Comparison of ENCODE assay signal across 8 cellular contexts in the genomic region with DNA sequence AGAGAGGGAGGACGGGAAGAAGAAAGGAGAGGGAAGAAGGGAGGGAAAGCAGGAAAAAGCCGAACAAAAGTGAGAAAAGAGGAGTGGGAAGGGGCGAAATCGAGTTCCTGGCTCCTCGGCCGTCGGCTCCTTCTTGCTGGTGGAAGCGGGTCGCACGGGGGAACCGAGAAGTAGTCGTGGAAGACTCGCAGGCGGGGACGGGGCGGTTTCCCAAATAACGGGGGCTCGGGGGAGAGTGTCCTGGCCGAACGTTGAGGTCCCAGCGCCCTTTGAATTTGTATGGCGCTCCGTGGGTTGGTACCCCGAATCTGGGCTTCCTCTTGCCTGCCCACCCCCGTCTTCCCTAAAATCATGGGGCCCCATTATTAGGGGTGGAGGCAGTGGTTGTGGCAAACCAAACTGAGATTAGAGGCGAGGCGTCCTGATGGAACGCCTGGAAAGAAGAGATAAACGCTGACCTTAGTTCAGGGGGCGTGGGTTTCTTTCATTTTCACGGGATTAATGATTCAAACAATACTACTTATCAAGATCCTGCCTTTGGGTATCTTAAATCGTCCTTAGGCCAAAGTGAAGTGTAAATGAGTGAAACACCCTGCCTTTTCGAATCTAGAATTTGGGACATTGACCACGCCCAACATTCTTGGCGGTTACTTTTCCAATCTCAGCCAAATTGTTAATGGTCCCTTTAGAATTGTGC. TPM values are rescaled to one million over a fixed set of nuclear protein-coding genes. Genes with fewer than 3 reads are reported as not detected.
DNase-seq lines count a peak whose midpoint lies in the region; ATAC-seq and TF ChIP-seq lines count a peak whose summit lies in the region.

No MANE protein-coding gene starts in this region.

- peaks cover 27% of the 10 kb centered on the region for H3K27me3 Mint-ChIP-seq in T-helper 1 cell treated with Interleukin-12 subunit alpha and Interleukin-12 subunit beta and Interleukin-4 antibody, amounts not matched to agents 30 μg/mL and 1 μg/mL, for 36 hours (ENCODE audit: low read depth)
- peaks cover 13% of the 10 kb centered on the region for H3K27me3 Mint-ChIP-seq in endothelial cell (ENCODE audit: unreplicated experiment)

- peak; percentile 70 for DNase-seq in activated CD8-positive, alpha-beta memory T cell treated with anti-CD3 and anti-CD28 coated beads for 24 hours
- no peak for DNase-seq in activated CD8-positive, alpha-beta memory T cell treated with anti-CD3 and anti-CD28 coated beads, Interleukin-2, amount 50 U/mL, for 4 hours
- DNase-seq in endothelial cell (ENCODE audit: low spot score): no peak
- peak; percentile 64 for DNase-seq in myocyte (ENCODE audit: low read depth)

- peak overlapping the region; percentile 83 for H3K4me3 Mint-ChIP-seq in T-helper 1 cell treated with Interleukin-12 subunit alpha and Interleukin-12 subunit beta and Interleukin-4 antibody, amounts not matched to agents 30 μg/mL and 1 μg/mL, for 36 hours
- peak overlapping the region; percentile 92 for H3K4me3 Mint-ChIP-seq in endothelial cell (ENCODE audit: unreplicated experiment)

- peaks cover 18% of the 10 kb centered on the region for H3K4me1 Mint-ChIP-seq in T-helper 1 cell treated with Interleukin-12 subunit alpha and Interleukin-12 subunit beta and Interleukin-4 antibody, amounts not matched to agents 30 μg/mL and 1 μg/mL, for 36 hours (ENCODE audit: low read depth)
- H3K4me1 Mint-ChIP-seq in endothelial cell (ENCODE audit: unreplicated experiment): peaks cover 6% of the 10 kb centered on the region

- H3K9me3 Mint-ChIP-seq in T-helper 1 cell treated with Interleukin-12 subunit alpha and Interleukin-12 subunit beta and Interleukin-4 antibody, amounts not matched to agents 30 μg/mL and 1 μg/mL, for 36 hours: no peaks in the 10 kb centered on the region
- H3K9me3 Mint-ChIP-seq in endothelial cell (ENCODE audit: unreplicated experiment): no peaks in the 10 kb centered on the region

- TF ChIP-seq CTCF in endothelial cell (IDR thresholded peaks at IDR 0.05; ENCODE audit: unreplicated experiment): no peak

- no peak for ATAC-seq in GM21390 (IDR thresholded peaks at IDR 0.05; ENCODE audit: unreplicated experiment)
- no peak for ATAC-seq in GM19324 (IDR thresholded peaks at IDR 0.05; ENCODE audit: low FRiP score, unreplicated experiment)
- ATAC-seq in GM21381 (IDR thresholded peaks at IDR 0.05; ENCODE audit: unreplicated experiment): no peak

- peaks cover 3% of the 10 kb centered on the region for H3K36me3 Mint-ChIP-seq in T-helper 1 cell treated with Interleukin-12 subunit alpha and Interleukin-12 subunit beta and Interleukin-4 antibody, amounts not matched to agents 30 μg/mL and 1 μg/mL, for 36 hours (ENCODE audit: low read depth)
- no peaks in the 10 kb centered on the region for H3K36me3 Mint-ChIP-seq in endothelial cell (ENCODE audit: low read depth, unreplicated experiment)

- H3K27ac Mint-ChIP-seq in T-helper 1 cell treated with Interleukin-12 subunit alpha and Interleukin-12 subunit beta and Interleukin-4 antibody, amounts not matched to agents 30 μg/mL and 1 μg/mL, for 36 hours: no peak overlapping the region
- H3K27ac Mint-ChIP-seq in endothelial cell (ENCODE audit: unreplicated experiment): peak overlapping the region; percentile 72

RNA-seq across cellular contexts. Expression of a gene that starts 0.9 kb away (rescaled TPM):
- total RNA-seq in endothelial cell (ENCODE audit: unreplicated experiment) (38.8 TPM), myocyte (40.5 and 45.2 TPM in 2 replicates)
- 21.5 TPM for polyA plus RNA-seq in myocyte (2012)

Comparison
In these comparisons a context has a peak if more than half of its experiments do, and no peak if none do; other contexts are left out.
1. DNase-seq: peak in activated CD8-positive, alpha-beta memory T cell treated with anti-CD3 and anti-CD28 coated beads for 24 hours (single experiment) and myocyte (single experiment); none in activated CD8-positive, alpha-beta memory T cell treated with anti-CD3 and anti-CD28 coated beads, Interleukin-2, amount 50 U/mL, for 4 hours (single experiment) and endothelial cell (single experiment).